In genomic region chr16:8577678-8578304, GRCh38 we compare ENCODE assay signal across 10 cellular contexts. TPM values are rescaled to one million over a fixed set of nuclear protein-coding genes. Genes with fewer than 3 reads are reported as not detected.
"Had no signal": no experiment of that assay in that cellular context is flagged by ENCODE, and none has a peak within 500 bp of the region (broad histone marks: within the 10 kb centered on the region; RNA-seq: fewer than 3 reads in every experiment).

No MANE protein-coding gene starts in this region.

- ATAC-seq: GM23338, HCT116 had no signal

- H3K4me3 Mint-ChIP-seq: GM23338, HFFc6, IgD-negative memory B cell had no signal

- H3K27ac ChIP-seq: HL-60 had no signal

- H3K4me2 ChIP-seq: GM23338 had no signal

- H3K9me3 Mint-ChIP-seq: HFFc6 had no signal

- H3K36me3 ChIP-seq: HAP-1 had no signal

- H3K9me3 ChIP-seq: HAP-1 had no signal

- H3K36me3 Mint-ChIP-seq: IgD-negative memory B cell had no signal

- H3K27ac Mint-ChIP-seq: GM23338, HFFc6 had no signal

- DNase-seq: H7, HFFc6, KBM-7 had no signal

- H3K4me3 ChIP-seq: GM23338, HAP-1 had no signal

- H2AFZ ChIP-seq: GM23338 had no signal

RNA-seq across cellular contexts. Expression of gene TMEM114, which starts 12.5 kb away (rescaled TPM):
- total RNA-seq: H4, H7, HFFc6, HT1080 had no signal
- polyA plus RNA-seq: IgD-negative memory B cell had no signal
